In the genomic region with DNA sequence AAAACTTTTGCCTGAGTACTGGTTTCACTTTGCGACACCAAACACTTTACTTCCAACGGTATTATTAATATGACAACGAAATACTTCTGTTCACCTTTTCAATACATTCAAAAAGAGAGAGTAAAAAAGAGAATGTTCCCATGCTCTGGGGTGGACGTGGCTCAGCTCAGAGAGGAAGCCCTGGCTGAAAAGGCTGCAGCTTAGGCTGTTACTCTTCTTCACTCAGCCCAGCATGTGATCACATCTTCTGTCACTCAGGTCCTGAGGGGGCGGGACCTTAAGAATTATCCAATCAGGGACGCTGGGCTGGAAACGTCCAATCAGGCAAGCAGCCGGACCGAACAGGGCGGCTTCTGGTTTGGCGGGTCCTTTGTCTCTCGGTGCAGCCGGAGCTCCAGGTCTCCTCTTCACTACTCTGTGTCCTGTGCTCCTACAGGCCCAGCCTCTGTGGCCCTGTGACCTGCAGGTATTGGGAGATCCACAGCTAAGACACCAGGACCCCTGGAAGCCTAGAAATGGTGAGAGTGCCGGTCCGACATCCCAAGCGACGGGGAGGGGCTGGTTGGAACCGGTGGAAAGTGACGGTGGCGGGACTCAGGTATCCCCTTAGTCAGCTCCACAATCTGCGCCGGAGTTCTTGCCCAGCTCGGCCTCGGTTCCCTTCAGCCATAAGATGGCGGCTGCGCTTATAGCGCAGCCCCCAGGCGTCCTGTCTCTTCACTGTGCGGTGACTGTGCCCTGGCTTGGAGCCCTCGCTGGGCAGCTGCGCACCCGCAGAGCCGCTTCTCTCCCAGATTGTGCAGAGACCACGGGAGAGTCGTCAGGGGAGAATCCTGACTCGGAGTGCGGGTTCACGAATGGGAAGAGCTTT, we compare ENCODE assay signal across 9 cellular contexts. TPM values are rescaled to one million over a fixed set of nuclear protein-coding genes. Genes with fewer than 3 reads are reported as not detected.
DNase-seq lines count a peak whose midpoint lies in the region; ATAC-seq and TF ChIP-seq lines count a peak whose summit lies in the region.
"Had no signal": no experiment of that assay in that cellular context is flagged by ENCODE, and none has a peak within 500 bp of the region (broad histone marks: within the 10 kb centered on the region; RNA-seq: fewer than 3 reads in every experiment).

A gene (plus strand): TSS at position 373 of the 871 bp plus-strand sequence. CDS start 143 bp downstream, at position 516.

- peaks cover 66% of the 10 kb centered on the region for H3K36me3 Mint-ChIP-seq in activated T-cell treated with anti-CD3 and anti-CD28 coated beads, Interleukin-2, amount 50 U/mL, for 24 hours (ENCODE audit: low read depth)

- peak within 1 kb of the TSS; percentile 96 for H3K4me3 ChIP-seq in NT2/D1 (ENCODE audit: insufficient read length, low read depth)
- peak within 1 kb of the TSS; percentile 78 for H3K4me3 ChIP-seq in epithelial cell of proximal tubule (ENCODE audit: low read depth, low read length)
- peak within 1 kb of the TSS; percentile 37 for H3K4me3 ChIP-seq in mucosa of descending colon

- H3K36me3 ChIP-seq in NT2/D1 (ENCODE audit: insufficient read depth, insufficient read length, low read length): peaks cover 28% of the 10 kb centered on the region
- no peaks in the 10 kb centered on the region for H3K36me3 ChIP-seq in mucosa of descending colon (ENCODE audit: low read depth)

- H3K9me3 ChIP-seq in NT2/D1 (ENCODE audit: insufficient read depth, low read length) (peaks cover 3% of the 10 kb centered on the region; the same call in 1 of the 2 replicates), mucosa of descending colon (peaks cover 24% of the 10 kb centered on the region)

- H3K4me3 Mint-ChIP-seq in activated T-cell treated with anti-CD3 and anti-CD28 coated beads, Interleukin-2, amount 50 U/mL, for 24 hours: peak within 1 kb of the TSS; percentile 96

- peak; percentile 93 for ATAC-seq in GM19395 (IDR thresholded peaks at IDR 0.05; ENCODE audit: unreplicated experiment)
- peak; percentile 68 for ATAC-seq in HG03575 (IDR thresholded peaks at IDR 0.05; ENCODE audit: extremely low read depth, insufficient number of reproducible peaks, low FRiP score, unreplicated experiment)
- peak; percentile 99 for ATAC-seq in mucosa of descending colon

- no peaks in the 10 kb centered on the region for H3K27me3 ChIP-seq in NT2/D1 (ENCODE audit: insufficient read depth, insufficient read length)

- H3K4me1 Mint-ChIP-seq in activated T-cell treated with anti-CD3 and anti-CD28 coated beads, Interleukin-2, amount 50 U/mL, for 24 hours (ENCODE audit: low read depth): peaks cover 43% of the 10 kb centered on the region

- intact Hi-C loops in mucosa of descending colon (cut with DNase I, micrococcal nuclease): no loop called here

- H3K9me3 Mint-ChIP-seq in activated T-cell treated with anti-CD3 and anti-CD28 coated beads, Interleukin-2, amount 50 U/mL, for 24 hours: peaks cover 38% of the 10 kb centered on the region

- peak within 1 kb of the TSS; percentile 99 for H3K9ac ChIP-seq in NT2/D1 (ENCODE audit: insufficient read length, low read depth)

- H3K4me1 ChIP-seq in NT2/D1 (ENCODE audit: insufficient read depth, insufficient read length) (no peaks in the 10 kb centered on the region), mucosa of descending colon (ENCODE audit: low read depth) (peaks cover 5% of the 10 kb centered on the region)

- peak within 1 kb of the TSS; percentile 93 for H3K27ac Mint-ChIP-seq in activated T-cell treated with anti-CD3 and anti-CD28 coated beads, Interleukin-2, amount 50 U/mL, for 24 hours

- DNase-seq in C1 segment of cervical spinal cord (lab: John Stamatoyannopoulos, UW): peak; percentile 40 to 92 (median 82)
- DNase-seq in NT2/D1 (ENCODE audit: low read depth, low spot score): peak; percentile 97
- peak; percentile 88 for DNase-seq in activated T-cell treated with anti-CD3 and anti-CD28 coated beads, Interleukin-2, amount 50 U/mL, for 24 hours
- peak; percentile 82 for DNase-seq in epithelial cell of proximal tubule (ENCODE audit: low read depth)
- peak; percentile 93 to 98 (median 93) for DNase-seq in mucosa of descending colon
- DNase-seq in stimulated activated CD8-positive, alpha-beta memory T cell treated with anti-CD3 and anti-CD28 coated beads, Interleukin-2, amount 100 ng/mL, for 48 hours (ENCODE audit: low read depth in 2 of 2): peak; percentile 74 to 81

- no peak for TF ChIP-seq CTCF in epithelial cell of proximal tubule (conservative IDR thresholded peaks at IDR 0.05; ENCODE audit: low read depth, low read length)
- no peak for TF ChIP-seq CTCF in mucosa of descending colon (IDR thresholded peaks at IDR 0.05)

- H3K27me3 Mint-ChIP-seq in activated T-cell treated with anti-CD3 and anti-CD28 coated beads, Interleukin-2, amount 50 U/mL, for 24 hours: no peaks in the 10 kb centered on the region

RNA-seq across cellular contexts. Expression of the gene that starts here (rescaled TPM):
- total RNA-seq in epithelial cell of proximal tubule: 10.7 and 14.4 TPM in 2 replicates
- 1 to 10 TPM; 3.2 to 6.1 (median 3.8) TPM for total RNA-seq in mucosa of descending colon
- total RNA-seq: NCI-H460 had no signal

Comparison
In these comparisons a context has a peak if more than half of its experiments do, and no peak if none do; other contexts are left out.
1. Peak in every context shown above with its lines: DNase-seq, ATAC-seq and H3K4me3 ChIP-seq.
2. H3K4me3 ChIP-seq: peak in every context shown above with its lines; median percentile 96 in NT2/D1; 78 in epithelial cell of proximal tubule; 37 in mucosa of descending colon.